Comparison of ENCODE assay signal across 31 cellular contexts in the genomic region with DNA sequence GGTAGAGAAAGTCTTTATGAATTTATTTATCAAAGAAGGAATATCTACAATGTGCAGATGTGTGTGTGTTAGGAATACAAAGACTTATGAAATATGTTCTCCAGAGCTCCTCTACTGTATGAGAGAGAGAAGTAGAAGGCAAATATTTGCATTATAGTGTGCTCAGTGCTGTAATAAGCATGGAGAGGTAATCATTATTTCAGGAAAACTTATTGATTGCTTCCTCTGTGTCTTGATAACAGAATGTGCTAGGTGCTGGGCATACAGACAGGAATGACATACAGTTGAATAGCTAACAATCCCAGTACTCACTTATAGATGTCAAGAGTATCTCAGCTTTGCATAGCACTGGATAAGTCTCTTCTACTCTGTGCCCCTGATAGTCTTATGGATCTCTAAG.
"Had no signal": no experiment of that assay in that cellular context is flagged by ENCODE, and none has a peak within 500 bp of the region (broad histone marks: within the 10 kb centered on the region; RNA-seq: fewer than 3 reads in every experiment).

No MANE protein-coding gene starts in this region.

- H3K4me2 ChIP-seq: smooth muscle cell had no signal

- H3K27ac ChIP-seq: coronary artery, esophagus muscularis mucosa, foreskin keratinocyte, gastroesophageal sphincter, heart right ventricle, lower lobe of right lung, parathyroid adenoma, prostate gland, right atrium auricular region, suprapubic skin, transverse colon, upper lobe of right lung, uterus had no signal

- FAIRE-seq: endothelial cell of umbilical vein had no signal

- H3K27me3 ChIP-seq: esophagus muscularis mucosa, foreskin keratinocyte, gastroesophageal sphincter, heart right ventricle, right atrium auricular region, suprapubic skin, transverse colon, upper lobe of right lung, uterus had no signal

- ATAC-seq: foreskin keratinocyte; gastroesophageal sphincter; heart right ventricle; left colon; left ventricle myocardium superior; naive thymus-derived CD8-positive, alpha-beta T cell; sciatic nerve; stimulated activated naive CD8-positive, alpha-beta T cell treated with anti-CD3 and anti-CD28 coated beads, Interleukin-15, amount 100 ng/mL, for 72 hours; upper lobe of right lung had no signal

- DNase-seq: dermis blood vessel endothelial cell; effector memory CD4-positive, alpha-beta T cell; foreskin keratinocyte; heart right ventricle; hippocampal formation; islet precursor cell; kidney glomerular epithelial cell; left colon; left ventricle myocardium superior; lower lobe of right lung; naive thymus-derived CD8-positive, alpha-beta T cell; stimulated activated CD4-positive, alpha-beta T cell treated with anti-CD3 and anti-CD28 coated beads, Interleukin-12 subunit alpha, Interleukin-12 subunit beta, amount 100 ng/mL, for 4 hours; stimulated activated CD4-positive, alpha-beta T cell treated with anti-CD3 and anti-CD28 coated beads, Interleukin-1b, Interleukin-23, amount 100 ng/mL, for 48 hours; stimulated activated CD4-positive, alpha-beta T cell treated with anti-CD3 and anti-CD28 coated beads, Interleukin-4, amount 100 ng/mL, for 1 hour; stimulated activated CD8-positive, alpha-beta memory T cell treated with anti-CD3 and anti-CD28 coated beads, Interleukin-4, amount 100 ng/mL, for 48 hours; stimulated activated naive CD4-positive, alpha-beta T cell; stimulated activated naive CD8-positive, alpha-beta T cell treated with anti-CD3 and anti-CD28 coated beads, Interleukin-15, amount 100 ng/mL, for 72 hours; transverse colon; upper lobe of right lung; uterus had no signal

- H3K27ac Mint-ChIP-seq: naive thymus-derived CD8-positive, alpha-beta T cell; stimulated activated naive CD8-positive, alpha-beta T cell treated with anti-CD3 and anti-CD28 coated beads, Interleukin-15, amount 100 ng/mL, for 72 hours had no signal

- H3K4me3 ChIP-seq: coronary artery, esophagus muscularis mucosa, gastroesophageal sphincter, heart right ventricle, lower lobe of right lung, prostate gland, right atrium auricular region, smooth muscle cell, suprapubic skin, transverse colon, upper lobe of right lung, uterus had no signal

- H3K9me3 Mint-ChIP-seq: naive thymus-derived CD8-positive, alpha-beta T cell; neural crest cell; stimulated activated naive CD8-positive, alpha-beta T cell treated with anti-CD3 and anti-CD28 coated beads, Interleukin-15, amount 100 ng/mL, for 72 hours had no signal

- H3K27me3 Mint-ChIP-seq: naive thymus-derived CD8-positive, alpha-beta T cell; stimulated activated naive CD8-positive, alpha-beta T cell treated with anti-CD3 and anti-CD28 coated beads, Interleukin-15, amount 100 ng/mL, for 72 hours had no signal

- H3K9me3 ChIP-seq: esophagus muscularis mucosa, gastroesophageal sphincter, heart right ventricle, lower lobe of right lung, prostate gland, right atrium auricular region, suprapubic skin, transverse colon, upper lobe of right lung, uterus had no signal

- H2AFZ ChIP-seq: parathyroid adenoma had no signal

- H3K4me3 Mint-ChIP-seq: naive thymus-derived CD8-positive, alpha-beta T cell; neural crest cell; stimulated activated naive CD8-positive, alpha-beta T cell treated with anti-CD3 and anti-CD28 coated beads, Interleukin-15, amount 100 ng/mL, for 72 hours had no signal

- H3K4me1 ChIP-seq: foreskin keratinocyte, parathyroid adenoma, prostate gland, transverse colon, uterus had no signal

- H3K36me3 ChIP-seq: prostate gland, uterus had no signal

- H3K4me1 Mint-ChIP-seq: neural crest cell had no signal

- H3K9ac ChIP-seq: parathyroid adenoma had no signal

- H3K79me2 ChIP-seq: parathyroid adenoma had no signal
